30 cellular contexts compared by ENCODE assay signal in genomic region chr16:77422196-77422784, GRCh38. TPM values are rescaled to one million over a fixed set of nuclear protein-coding genes. Genes with fewer than 3 reads are reported as not detected.
"Had no signal": no experiment of that assay in that cellular context is flagged by ENCODE, and none has a peak within 500 bp of the region (broad histone marks: within the 10 kb centered on the region; RNA-seq: fewer than 3 reads in every experiment).

No MANE protein-coding gene starts in this region.

- H3K36me3 ChIP-seq: ascending aorta, cardiac muscle cell had no signal

- H3K4me3 ChIP-seq: ascending aorta, cardiac muscle cell had no signal

- DNase-seq: activated B cell treated with CpG ODN at 0.5 μM for 24 hours; activated CD4-positive, alpha-beta memory T cell treated with anti-CD3 and anti-CD28 coated beads, Interleukin-2, amount 10 ng/mL, durations not matched to agents 7 days and 5 days; activated CD4-positive, alpha-beta T cell treated with anti-CD3 and anti-CD28 coated beads for 4 hours; activated CD4-positive, alpha-beta T cell treated with anti-CD3 and anti-CD28 coated beads, Interleukin-2, amount 10 ng/mL, durations not matched to agents 24 days and 14 days; activated CD4-positive, alpha-beta T cell treated with anti-CD3 and anti-CD28 coated beads, Interleukin-2, amount 50 U/mL, for 1 hour; activated CD4-positive, alpha-beta T cell treated with anti-CD3 and anti-CD28 coated beads, Interleukin-2, amount 50 U/mL, for 4 hours; activated CD4-positive, CD25-positive, alpha-beta regulatory T cell treated with anti-CD3 and anti-CD28 coated beads, Interleukin-2, amount 50 U/mL, for 72 hours; activated CD8-positive, alpha-beta memory T cell treated with anti-CD3 and anti-CD28 coated beads for 24 hours; activated CD8-positive, alpha-beta memory T cell treated with anti-CD3 and anti-CD28 coated beads, Interleukin-2, amount 10 ng/mL, durations not matched to agents 7 days and 5 days; activated CD8-positive, alpha-beta memory T cell treated with anti-CD3 and anti-CD28 coated beads, Interleukin-2, amount 50 U/mL, for 48 hours; activated CD8-positive, alpha-beta T cell treated with anti-CD3 and anti-CD28 coated beads, Interleukin-2, amount 10 ng/mL, durations not matched to agents 7 days and 5 days; activated effector memory CD4-positive, alpha-beta T cell treated with Interleukin-2 at 50 U/mL for 16 hours; activated gamma-delta T cell; activated naive CD4-positive, alpha-beta T cell treated with anti-CD3 and anti-CD28 coated beads, Interleukin-2, amount 10 ng/mL, durations not matched to agents 7 days and 5 days; activated naive CD4-positive, alpha-beta T cell treated with Interleukin-2 at 50 U/mL for 16 hours; activated naive CD8-positive, alpha-beta T cell treated with anti-CD3 and anti-CD28 coated beads, Interleukin-2, amount 10 ng/mL, durations not matched to agents 7 days and 5 days; activated naive CD8-positive, alpha-beta T cell treated with anti-CD3 and anti-CD28 coated beads, Interleukin-2, amount 50 U/mL, for 24 hours; activated T-cell treated with anti-CD3 and anti-CD28 coated beads, Interleukin-2, amount 50 U/mL, for 24 hours; activated T-cell treated with anti-CD3 and anti-CD28 coated beads, Interleukin-2, amount 50 U/mL, for 48 hours; amygdala; anterior cingulate cortex; T-helper 1 cell; T-helper 2 cell; T-helper 9 cell had no signal

- H3K9me3 ChIP-seq: ascending aorta had no signal

- H3K27ac ChIP-seq: ascending aorta, cardiac muscle cell, VCaP had no signal

- H3K27me3 ChIP-seq: ascending aorta, cardiac muscle cell had no signal

- FAIRE-seq: bronchial epithelial cell, TTC549 had no signal

- H3K4me1 ChIP-seq: ascending aorta had no signal

RNA-seq across cellular contexts. Expression of gene ADAMTS18, which starts 12.5 kb away (rescaled TPM):
- total RNA-seq: activated B cell treated with CpG ODN at 0.5 μM for 24 hours; activated CD4-positive, alpha-beta memory T cell treated with anti-CD3 and anti-CD28 coated beads, Interleukin-2, amount 10 ng/mL, durations not matched to agents 7 days and 5 days; activated CD4-positive, alpha-beta T cell treated with anti-CD3 and anti-CD28 coated beads, Interleukin-2, amount 10 ng/mL, durations not matched to agents 24 days and 14 days; activated CD8-positive, alpha-beta memory T cell treated with anti-CD3 and anti-CD28 coated beads, Interleukin-2, amount 10 ng/mL, durations not matched to agents 7 days and 5 days; activated CD8-positive, alpha-beta T cell treated with anti-CD3 and anti-CD28 coated beads, Interleukin-2, amount 10 ng/mL, durations not matched to agents 7 days and 5 days; activated naive CD8-positive, alpha-beta T cell treated with anti-CD3 and anti-CD28 coated beads, Interleukin-2, amount 10 ng/mL, durations not matched to agents 7 days and 5 days; activated T-helper 2 cell treated with anti-CD3 and anti-CD28 coated beads, Interferon-gamma antibody, Interleukin-2, Interleukin-4, amounts not matched to agents 10 μg/mL and 5 μg/mL and 100 μg/mL, durations not matched to agents 14 hours and 24 hours and 36 hours; ascending aorta; bronchial epithelial cell had no signal
